Comparison of ENCODE assay signal across 1 cellular context in the genomic region with DNA sequence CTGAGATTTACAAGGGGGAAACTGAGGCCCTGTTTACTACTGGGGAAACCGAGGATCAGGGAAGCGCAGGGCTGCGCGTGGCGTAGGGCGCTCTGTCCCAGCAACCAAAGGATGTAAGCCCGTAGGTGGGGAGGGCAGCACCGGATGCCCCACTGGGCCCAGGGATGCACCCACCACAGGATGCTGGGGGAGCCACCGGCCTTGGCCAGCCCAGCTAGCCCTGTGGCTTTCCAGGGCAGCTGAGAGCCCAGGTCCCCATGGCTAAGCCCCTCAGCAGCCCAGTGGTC.
TF ChIP-seq lines count a peak whose summit lies in the region.

No MANE protein-coding gene starts in this region.

TF ChIP-seq in H1, 55 proteins besides CTCF, POLR2A, EP300 and RAD21:
- TF ChIP-seq GTF2F1 (IDR thresholded peaks at IDR 0.05; ENCODE audit: borderline replicate concordance, low read depth, low read length) (no peak), CREB1 (IDR thresholded peaks at IDR 0.05) (no peak), GABPA (IDR thresholded peaks at IDR 0.05; ENCODE audit: borderline replicate concordance, insufficient read depth, low read length) (no peak), RFX5 (IDR thresholded peaks at IDR 0.05; ENCODE audit: borderline replicate concordance, low read depth, low read length) (no peak), ATF3 (IDR thresholded peaks at IDR 0.05; ENCODE audit: insufficient read depth, low read depth, low read length) (no peak), ASH2L (IDR thresholded peaks at IDR 0.05; ENCODE audit: low read length) (no peak), HDAC6 (IDR thresholded peaks at IDR 0.05; ENCODE audit: low read depth, low read length) (no peak), CEBPB (IDR thresholded peaks at IDR 0.05; ENCODE audit: low read depth, low read length) (no peak), SIX5 (IDR thresholded peaks at IDR 0.05; ENCODE audit: low read depth, low read length) (no peak)
